ENCODE assay signal across 17 cellular contexts in genomic region chr13:23588576-23589141, GRCh38. TPM values are rescaled to one million over a fixed set of nuclear protein-coding genes. Genes with fewer than 3 reads are reported as not detected.
DNase-seq lines count a peak whose midpoint lies in the region; ATAC-seq and TF ChIP-seq lines count a peak whose summit lies in the region.
"Had no signal": no experiment of that assay in that cellular context is flagged by ENCODE, and none has a peak within 500 bp of the region (broad histone marks: within the 10 kb centered on the region; RNA-seq: fewer than 3 reads in every experiment).

No MANE protein-coding gene starts in this region.

- H3K36me3 Mint-ChIP-seq in Calu3 (ENCODE audit: insufficient read depth, unreplicated experiment), result no peaks in the 10 kb centered on the region

- TF ChIP-seq CTCF in Calu3 (IDR thresholded peaks at IDR 0.05; ENCODE audit: unreplicated experiment) (no peak), epithelial cell of proximal tubule (conservative IDR thresholded peaks at IDR 0.05; ENCODE audit: low read depth, low read length) (no peak)

- CTCF ChIA-PET in Calu3 (lab: Charles Lee), result interaction anchor here (1.1 kb wide), 1 partner anchor 45 kb away, joined by 3 read pairs; no protein-coding TSS in a partner anchor

- H3K4me3 Mint-ChIP-seq in Calu3 (ENCODE audit: low read depth, unreplicated experiment), result peak overlapping the region; percentile 41

- H3K27ac Mint-ChIP-seq in Calu3 (ENCODE audit: unreplicated experiment), result no peak overlapping the region

- no TSS peak for BruUV-seq in Calu3 (replicated peaks; lab: Mats Ljungman, UMichigan)

- no peaks in the 10 kb centered on the region for H3K4me1 Mint-ChIP-seq in Calu3 (ENCODE audit: low read depth, unreplicated experiment)

- H3K9me3 Mint-ChIP-seq in Calu3 (ENCODE audit: low read depth, unreplicated experiment), result no peaks in the 10 kb centered on the region

- ATAC-seq in left lobe of liver (peak; percentile 77), GM21619 (IDR thresholded peaks at IDR 0.05; ENCODE audit: unreplicated experiment) (no peak), GM18858 (IDR thresholded peaks at IDR 0.05; ENCODE audit: unreplicated experiment) (no peak)
- ATAC-seq: HCT116, PC-3 had no signal

- no peaks in the 10 kb centered on the region for H3K27me3 Mint-ChIP-seq in Calu3 (ENCODE audit: unreplicated experiment)

- peak overlapping the region; percentile 41 for H3K4me3 ChIP-seq in epithelial cell of proximal tubule (ENCODE audit: low read depth, low read length)
- H3K4me3 ChIP-seq: GM23248 had no signal

- DNase-seq in Calu3 (no peak), epithelial cell of proximal tubule (ENCODE audit: low read depth) (no peak), left lobe of liver (ENCODE audit: low spot score) (no peak), renal cortical epithelial cell (ENCODE audit: low read depth) (peak; percentile 51), HuH-7 (ENCODE audit: low spot score) (no peak)
- DNase-seq: DMS153, EL, GM23248, KBM-7, NCI-H1436 treated with DMSO at 0.1 percent for 48 hours, NCI-H2081 treated with DMSO at 0.1 percent for 48 hours, NCI-H510A treated with DMSO at 0.1 percent for 48 hours, NCI-H82, PC-3 had no signal

- intact Hi-C loops in Calu3 (cut with micrococcal nuclease; ENCODE audit: unreplicated experiment), result loop anchor here (10.0 kb wide), 1 partner anchor 116 kb away; no protein-coding TSS in a partner anchor

RNA-seq across cellular contexts. Expression of gene TNFRSF19, which starts 18.4 kb away (rescaled TPM):
- total RNA-seq in Calu3 (2022), result 24.3 and 38.3 TPM in 2 replicates
- total RNA-seq in epithelial cell of proximal tubule, result 7.3 and 8.4 TPM in 2 replicates
- total RNA-seq in left lobe of liver, result 0.60 TPM
- total RNA-seq in renal cortical epithelial cell, result 22.5 and 30.2 TPM in 2 replicates
